In genomic region chr15:25066708-25067107, GRCh38 we compare ENCODE assay signal across 22 cellular contexts.
"Had no signal": no experiment of that assay in that cellular context is flagged by ENCODE, and none has a peak within 500 bp of the region (broad histone marks: within the 10 kb centered on the region; RNA-seq: fewer than 3 reads in every experiment).

No MANE protein-coding gene starts in this region.

- H3K27ac ChIP-seq: brain microvascular endothelial cell, neural progenitor cell, prostate gland, right atrium auricular region, skin epidermis, thoracic aorta had no signal

- H3K27ac Mint-ChIP-seq: activated B cell treated with CpG ODN at 0.5 μM for 24 hours; activated CD4-positive, alpha-beta T cell treated with anti-CD3 and anti-CD28 coated beads, Interleukin-2, amount 10 ng/mL, durations not matched to agents 24 days and 14 days; activated CD8-positive, alpha-beta T cell treated with anti-CD3 and anti-CD28 coated beads for 36 hours; activated naive CD8-positive, alpha-beta T cell treated with anti-CD3 and anti-CD28 coated beads, Interleukin-2, amount 10 ng/mL, durations not matched to agents 7 days and 5 days; activated T-cell treated with anti-CD3 and anti-CD28 coated beads, Interleukin-2, amount 50 U/mL, for 24 hours; activated T-helper 2 cell treated with anti-CD3 and anti-CD28 coated beads, Interferon-gamma antibody, Interleukin-2, Interleukin-4, amounts not matched to agents 10 μg/mL and 5 μg/mL and 100 μg/mL, durations not matched to agents 14 hours and 24 hours and 36 hours; neural progenitor cell; stimulated activated naive CD8-positive, alpha-beta T cell treated with anti-CD3 and anti-CD28 coated beads, Interleukin-15, amount 100 ng/mL, for 72 hours had no signal

- H3K27me3 Mint-ChIP-seq: activated B cell treated with CpG ODN at 0.5 μM for 24 hours; activated CD4-positive, alpha-beta T cell treated with anti-CD3 and anti-CD28 coated beads, Interleukin-2, amount 10 ng/mL, durations not matched to agents 24 days and 14 days; activated CD8-positive, alpha-beta T cell treated with anti-CD3 and anti-CD28 coated beads for 36 hours; activated naive CD8-positive, alpha-beta T cell treated with anti-CD3 and anti-CD28 coated beads, Interleukin-2, amount 10 ng/mL, durations not matched to agents 7 days and 5 days; activated T-cell treated with anti-CD3 and anti-CD28 coated beads, Interleukin-2, amount 50 U/mL, for 24 hours; central memory CD8-positive, alpha-beta T cell; stimulated activated naive CD8-positive, alpha-beta T cell treated with anti-CD3 and anti-CD28 coated beads, Interleukin-15, amount 100 ng/mL, for 72 hours had no signal

- H3K4me1 ChIP-seq: neural progenitor cell, prostate gland, right atrium auricular region had no signal

- H3K4me3 ChIP-seq: neural progenitor cell, prostate gland, right atrium auricular region, skin epidermis had no signal

- H3K9ac ChIP-seq: neural progenitor cell had no signal

- H3K4me1 Mint-ChIP-seq: activated B cell treated with CpG ODN at 0.5 μM for 24 hours; activated CD4-positive, alpha-beta T cell treated with anti-CD3 and anti-CD28 coated beads, Interleukin-2, amount 10 ng/mL, durations not matched to agents 24 days and 14 days; activated naive CD8-positive, alpha-beta T cell treated with anti-CD3 and anti-CD28 coated beads, Interleukin-2, amount 10 ng/mL, durations not matched to agents 7 days and 5 days; central memory CD8-positive, alpha-beta T cell; neural progenitor cell; stimulated activated naive CD8-positive, alpha-beta T cell treated with anti-CD3 and anti-CD28 coated beads, Interleukin-15, amount 100 ng/mL, for 72 hours had no signal

- H3K4me3 Mint-ChIP-seq: activated B cell treated with CpG ODN at 0.5 μM for 24 hours; activated CD4-positive, alpha-beta T cell treated with anti-CD3 and anti-CD28 coated beads, Interleukin-2, amount 10 ng/mL, durations not matched to agents 24 days and 14 days; activated CD8-positive, alpha-beta T cell treated with anti-CD3 and anti-CD28 coated beads for 36 hours; activated naive CD8-positive, alpha-beta T cell treated with anti-CD3 and anti-CD28 coated beads, Interleukin-2, amount 10 ng/mL, durations not matched to agents 7 days and 5 days; activated T-cell treated with anti-CD3 and anti-CD28 coated beads, Interleukin-2, amount 50 U/mL, for 24 hours; central memory CD8-positive, alpha-beta T cell; neural progenitor cell; stimulated activated naive CD8-positive, alpha-beta T cell treated with anti-CD3 and anti-CD28 coated beads, Interleukin-15, amount 100 ng/mL, for 72 hours had no signal

- H3K27me3 ChIP-seq: brain microvascular endothelial cell, neural progenitor cell, right atrium auricular region had no signal

- DNase-seq: activated B cell treated with CpG ODN at 0.5 μM for 24 hours; activated CD4-positive, alpha-beta T cell treated with anti-CD3 and anti-CD28 coated beads, Interleukin-2, amount 10 ng/mL, durations not matched to agents 24 days and 14 days; activated CD8-positive, alpha-beta T cell treated with anti-CD3 and anti-CD28 coated beads for 36 hours; activated naive CD4-positive, alpha-beta T cell treated with Interleukin-2 at 50 U/mL for 16 hours; activated naive CD8-positive, alpha-beta T cell treated with anti-CD3 and anti-CD28 coated beads, Interleukin-2, amount 10 ng/mL, durations not matched to agents 7 days and 5 days; activated T-cell treated with anti-CD3 and anti-CD28 coated beads, Interleukin-2, amount 50 U/mL, for 24 hours; anterior cingulate cortex; brain microvascular endothelial cell; effector memory CD4-positive, alpha-beta T cell; foreskin melanocyte; hypothalamus; mammary epithelial cell; stimulated activated CD4-positive, alpha-beta T cell treated with anti-CD3 and anti-CD28 coated beads, Interleukin-15, amount 100 ng/mL, for 24 hours; stimulated activated CD4-positive, alpha-beta T cell treated with anti-CD3 and anti-CD28 coated beads, Interleukin-2, amount 100 ng/mL, for 48 hours; stimulated activated naive CD8-positive, alpha-beta T cell treated with anti-CD3 and anti-CD28 coated beads, Interleukin-15, amount 100 ng/mL, for 72 hours had no signal
